8 cellular contexts compared by ENCODE assay signal in genomic region chr13:114115191-114115671, GRCh38. TPM values are rescaled to one million over a fixed set of nuclear protein-coding genes. Genes with fewer than 3 reads are reported as not detected.
A peak's percentile ranks its signal among the peaks of the same experiment; 100 is the strongest.
DNase-seq lines count a peak whose midpoint lies in the region; ATAC-seq and TF ChIP-seq lines count a peak whose summit lies in the region.

No MANE protein-coding gene starts in this region.

- peaks cover 64% of the 10 kb centered on the region for H3K4me1 Mint-ChIP-seq in nephron progenitor cell

- no peaks in the 10 kb centered on the region for H3K27me3 ChIP-seq in SJSA1 (replicated peaks)

- H3K27ac Mint-ChIP-seq in nephron progenitor cell, result peak overlapping the region; percentile 48

- DNase-seq in ACHN (peak; percentile 74), SJSA1 (ENCODE audit: low read depth in 1 of 2, low spot score in 2 of 2) (peak; percentile 83 to 88), epithelial cell of esophagus (ENCODE audit: low read depth) (peak; percentile 68), nephron progenitor cell (no peak), HEK293T (ENCODE audit: extremely low spot score) (no peak)

- no peaks in the 10 kb centered on the region for H3K9me3 ChIP-seq in SJSA1 (replicated peaks)

- H3K4me3 Mint-ChIP-seq in nephron progenitor cell, result no peak overlapping the region

- no peaks in the 10 kb centered on the region for H3K36me3 Mint-ChIP-seq in nephron progenitor cell (ENCODE audit: low read depth)

- H3K4me3 ChIP-seq in SJSA1 (no peak overlapping the region), epithelial cell of esophagus (ENCODE audit: low read length) (no peak overlapping the region)

- peaks cover 3% of the 10 kb centered on the region for H3K27me3 Mint-ChIP-seq in nephron progenitor cell (ENCODE audit: low read depth, poor library complexity)

- H3K4me1 ChIP-seq in SJSA1 (replicated peaks), result peaks cover 41% of the 10 kb centered on the region

- ATAC-seq in GM19467 (IDR thresholded peaks at IDR 0.05; ENCODE audit: unreplicated experiment) (peak; percentile 50), GM21515 (IDR thresholded peaks at IDR 0.05; ENCODE audit: unreplicated experiment) (no peak), GM19455 (IDR thresholded peaks at IDR 0.05; ENCODE audit: unreplicated experiment) (no peak)

- peak overlapping the region; percentile 81 for H3K27ac ChIP-seq in SJSA1

- POLR2A ChIA-PET in HEK293T (lab: Yijun Ruan, JAX), result no interaction called here

- TF ChIP-seq CTCF in epithelial cell of esophagus (IDR thresholded peaks at IDR 0.05; ENCODE audit: insufficient read depth, low read depth, low read length, missing control alignments) (no peak), nephron progenitor cell (IDR thresholded peaks at IDR 0.05) (no peak)

- in situ Hi-C loops in ACHN (cut with HindIII; ENCODE audit: low pct_ligation_motif_present, low pct_unique_long_range_greater_than_20kb, low sequenced_read_pairs), result no loop called here

- H3K36me3 ChIP-seq in SJSA1, result peaks cover 14% of the 10 kb centered on the region

- CTCF ChIA-PET in HEK293T (lab: Yijun Ruan, JAX), result no interaction called here

- no peaks in the 10 kb centered on the region for H3K9me3 Mint-ChIP-seq in nephron progenitor cell

TF ChIP-seq in HEK293T, 16 proteins besides CTCF, POLR2A, EP300 and RAD21:
- TF ChIP-seq FOXK2 (IDR thresholded peaks at IDR 0.05), result no peak
- no peak for TF ChIP-seq BHLHE40 (IDR thresholded peaks at IDR 0.05; ENCODE audit: borderline replicate concordance)
- no peak for TF ChIP-seq ZNF384 (IDR thresholded peaks at IDR 0.05)
- no peak for TF ChIP-seq LEF1 (IDR thresholded peaks at IDR 0.05; ENCODE audit: borderline replicate concordance)
- TF ChIP-seq SUZ12 (IDR thresholded peaks at IDR 0.05), result no peak
- TF ChIP-seq HDGF (IDR thresholded peaks at IDR 0.05; ENCODE audit: borderline replicate concordance), result no peak
- no peak for TF ChIP-seq SP1 (IDR thresholded peaks at IDR 0.05)
- TF ChIP-seq FOXA1 (IDR thresholded peaks at IDR 0.05), result no peak
- TF ChIP-seq ELF4 (IDR thresholded peaks at IDR 0.05), result no peak
- TF ChIP-seq TARDBP (IDR thresholded peaks at IDR 0.05), result no peak
- TF ChIP-seq, protein P1, sequence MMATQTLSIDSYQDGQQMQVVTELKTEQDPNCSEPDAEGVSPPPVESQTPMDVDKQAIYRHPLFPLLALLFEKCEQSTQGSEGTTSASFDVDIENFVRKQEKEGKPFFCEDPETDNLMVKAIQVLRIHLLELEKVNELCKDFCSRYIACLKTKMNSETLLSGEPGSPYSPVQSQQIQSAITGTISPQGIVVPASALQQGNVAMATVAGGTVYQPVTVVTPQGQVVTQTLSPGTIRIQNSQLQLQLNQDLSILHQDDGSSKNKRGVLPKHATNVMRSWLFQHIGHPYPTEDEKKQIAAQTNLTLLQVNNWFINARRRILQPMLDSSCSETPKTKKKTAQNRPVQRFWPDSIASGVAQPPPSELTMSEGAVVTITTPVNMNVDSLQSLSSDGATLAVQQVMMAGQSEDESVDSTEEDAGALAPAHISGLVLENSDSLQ (IDR thresholded peaks at IDR 0.05), result no peak
- TF ChIP-seq CTBP1 (IDR thresholded peaks at IDR 0.05; ENCODE audit: borderline replicate concordance), result no peak
- no peak for TF ChIP-seq FOXM1 (IDR thresholded peaks at IDR 0.05; ENCODE audit: borderline replicate concordance)
- no peak for TF ChIP-seq L3MBTL2 (conservative IDR thresholded peaks at IDR 0.05)
- TF ChIP-seq ARNT (IDR thresholded peaks at IDR 0.05), result no peak
- TF ChIP-seq NFRKB (IDR thresholded peaks at IDR 0.05), result no peak

RNA-seq across cellular contexts. Expression of gene RASA3, which starts 17.2 kb away (rescaled TPM):
- total RNA-seq in SJSA1 (2014; rRNA removed; shearing (Covaris generic)), result 17.2 and 19.8 TPM in 2 replicates

Comparison
In these comparisons a context has a peak if more than half of its experiments do, and no peak if none do; other contexts are left out.
1. DNase-seq: peak in ACHN (single experiment), SJSA1 (2 of 2) and epithelial cell of esophagus (single experiment); none in nephron progenitor cell (single experiment) and HEK293T (single experiment).